Comparison of ENCODE assay signal across 17 cellular contexts in the genomic region with DNA sequence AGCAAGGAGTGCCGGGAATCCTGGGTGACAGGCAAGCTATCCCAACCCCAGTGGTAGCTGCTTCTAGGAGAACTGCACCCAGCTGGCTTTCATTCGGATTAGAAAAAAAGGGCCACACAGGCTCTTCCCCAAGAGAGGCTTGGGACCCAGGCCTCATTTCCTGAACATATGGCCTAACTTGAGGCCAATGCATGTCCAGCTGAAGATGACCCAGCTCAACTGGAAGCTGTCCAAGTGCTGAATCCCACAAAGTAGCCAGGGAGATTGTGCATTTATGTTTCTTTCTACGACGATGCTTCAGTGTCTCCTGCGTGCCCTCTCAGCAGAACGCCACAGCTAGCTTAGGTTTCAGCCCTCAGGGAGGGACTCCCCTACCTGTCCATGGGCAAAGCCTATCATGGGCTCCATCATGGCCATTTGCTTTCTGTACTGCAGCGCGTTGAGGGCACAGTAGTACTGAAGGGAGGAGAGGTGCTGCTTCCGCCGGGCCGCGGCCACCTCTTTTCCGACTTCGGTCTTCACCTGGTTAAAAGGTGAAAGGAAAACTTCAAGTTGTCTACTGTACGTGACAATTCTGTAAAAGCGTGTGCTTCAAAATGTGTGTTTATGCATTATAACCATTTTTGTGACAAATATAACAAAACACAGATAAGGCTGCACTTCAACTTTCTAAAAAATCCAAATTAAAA. TPM values are rescaled to one million over a fixed set of nuclear protein-coding genes. Genes with fewer than 3 reads are reported as not detected.
DNase-seq lines count a peak whose midpoint lies in the region; ATAC-seq, FAIRE-seq and TF ChIP-seq lines count a peak whose summit lies in the region.
"Had no signal": no experiment of that assay in that cellular context is flagged by ENCODE, and none has a peak within 500 bp of the region (broad histone marks: within the 10 kb centered on the region; RNA-seq: fewer than 3 reads in every experiment).

No MANE protein-coding gene starts in this region.

- CTCF ChIA-PET in K562 (lab: Yijun Ruan, JAX; ENCODE audit: low intra/inter-chr PET ratio): no interaction called here

- no peak for TF ChIP-seq EP300 in K562 (IDR thresholded peaks at IDR 0.05; ENCODE audit: low read length)

- H3K27me3 ChIP-seq in K562 (ENCODE audit: control insufficient read depth in 2 of 2, insufficient read depth in 2 of 2, low read length in 2 of 2) (no peaks in the 10 kb centered on the region), BE2C (no peaks in the 10 kb centered on the region)
- H3K27me3 ChIP-seq: BLaER1 treated with 17β-estradiol and CSF1 and Interleukin-3, amounts not matched to agents 10 nM and 100 nM had no signal

- TF ChIP-seq CTCF in HFFc6 (IDR thresholded peaks at IDR 0.05) (no peak), K562 (IDR thresholded peaks at IDR 0.05 in 2 of 3, conservative IDR thresholded peaks at IDR 0.05 in 1 of 3; ENCODE audit: insufficient read depth in 2 of 3, low read depth in 1 of 3, low read length in 3 of 3) (no peak), GM10266 (IDR thresholded peaks at IDR 0.05; ENCODE audit: control insufficient read depth, insufficient read depth, low read depth, missing control alignments) (no peak), BE2C (IDR thresholded peaks at IDR 0.05; ENCODE audit: low read depth, low read length) (no peak)

- WGBS in K562 (ENCODE audit: insufficient coverage, low coverage, missing lambda C conversion rate): 81% methylated on average over 16 of the region's 16 CpGs

- H3K27ac Mint-ChIP-seq in HFFc6: peak overlapping the region; percentile 97
- H3K27ac Mint-ChIP-seq: CD8-positive, alpha-beta T cell had no signal

- intact Hi-C loops in K562 (cut with micrococcal nuclease): no loop called here

- H3K27ac ChIP-seq in K562 (ENCODE audit: extremely low read depth, low read depth, low read length): no peak overlapping the region
- H3K27ac ChIP-seq: BLaER1 treated with 17β-estradiol and CSF1 and Interleukin-3, amounts not matched to agents 10 nM and 100 nM; KMS-11 had no signal

- peaks cover 5% of the 10 kb centered on the region; the same call in 2 of the 3 replicates for H3K36me3 ChIP-seq in K562 (ENCODE audit: control insufficient read depth, insufficient read depth, low read length)
- H3K36me3 ChIP-seq in BE2C: no peaks in the 10 kb centered on the region; the same call in 1 of the 2 replicates

- H4K20me1 ChIP-seq in K562 (replicated peaks; ENCODE audit: control insufficient read depth, insufficient read depth, low read length): no peaks in the 10 kb centered on the region; the same call in 1 of the 2 replicates

- H3K9me3 ChIP-seq in K562 (replicated peaks; ENCODE audit: control insufficient read depth, insufficient read depth, low read depth, low read length) (no peaks in the 10 kb centered on the region), BE2C (no peaks in the 10 kb centered on the region)
- H3K9me3 ChIP-seq: BLaER1 treated with 17β-estradiol and CSF1 and Interleukin-3, amounts not matched to agents 10 nM and 100 nM; HAP-1 had no signal

- BruUV-seq in K562 (replicated peaks; lab: Mats Ljungman, UMichigan): no TSS peak

- H3K9ac ChIP-seq in K562 (ENCODE audit: insufficient read depth in 1 of 2, low read depth in 2 of 2, low read length in 2 of 2): no peak overlapping the region
- H3K9ac ChIP-seq: BLaER1 treated with 17β-estradiol and CSF1 and Interleukin-3, amounts not matched to agents 10 nM and 100 nM; KMS-11 had no signal

- H3K79me2 ChIP-seq in K562 (ENCODE audit: control insufficient read depth, insufficient read depth, low read length): no peaks in the 10 kb centered on the region

- H3K4me2 ChIP-seq in K562 (ENCODE audit: insufficient read depth, low read length): no peak overlapping the region
- H3K4me2 ChIP-seq: BLaER1 treated with 17β-estradiol and CSF1 and Interleukin-3, amounts not matched to agents 10 nM and 100 nM; KMS-11 had no signal

- DNase-seq in GM03348 (ENCODE audit: low spot score) (peak; percentile 16), HFFc6 (no peak), K562 (ENCODE audit: extremely low read depth in 1 of 4, low spot score in 3 of 4) (no peak), islet precursor cell (peak; percentile 49), GM10266 (ENCODE audit: extremely low spot score) (no peak), BE2C (no peak)
- no peak for DNase-seq in activated effector memory CD4-positive, alpha-beta T cell treated with anti-CD3 and anti-CD28 coated beads, Interleukin-2, amount 50 U/mL, for 16 hours
- DNase-seq: CD8-positive, alpha-beta T cell; MV-4-11; NCI-H187 treated with DMSO at 0.1 percent for 48 hours; NCI-H226; NCI-H524; NCI-H82; PC-3 had no signal

- H3K4me3 Mint-ChIP-seq in HFFc6: no peak overlapping the region; the same call in 1 of the 2 replicates
- H3K4me3 Mint-ChIP-seq: CD8-positive, alpha-beta T cell had no signal

- H3K4me3 ChIP-seq in K562: no peak overlapping the region
- no peak overlapping the region for H3K4me3 ChIP-seq in BE2C (ENCODE audit: low read depth, low read length)
- H3K4me3 ChIP-seq: BLaER1 treated with 17β-estradiol and CSF1 and Interleukin-3, amounts not matched to agents 10 nM and 100 nM; HAP-1 had no signal

- POLR2A ChIA-PET in K562 (lab: Yijun Ruan, JAX): interaction anchor here (1.1 kb wide), 1 partner anchor 23 kb away, joined by 3 read pairs; no protein-coding TSS in a partner anchor

- in situ Hi-C loops in K562 (cut with MboI): no loop called here

- no peak overlapping the region for H2AFZ ChIP-seq in K562 (ENCODE audit: low read depth, low read length)

- H3K27me3 Mint-ChIP-seq in HFFc6 (ENCODE audit: insufficient read depth): peaks cover 6% of the 10 kb centered on the region

- no peak for TF ChIP-seq RAD21 in K562 (CRISPR knock-in tag; conservative IDR thresholded peaks at IDR 0.05 in 1 of 2, IDR thresholded peaks at IDR 0.05 in 1 of 2)

- H3K4me1 Mint-ChIP-seq in HFFc6 (ENCODE audit: low read depth): peaks cover 86% of the 10 kb centered on the region

- H3K9me1 ChIP-seq in K562 (ENCODE audit: control insufficient read depth, insufficient read depth, low read length): no peaks in the 10 kb centered on the region

- H3K4me1 ChIP-seq in K562 (replicated peaks in 1 of 2; ENCODE audit: control insufficient read depth in 2 of 2, insufficient read depth in 2 of 2, low read length in 2 of 2) (no peaks in the 10 kb centered on the region), BE2C (no peaks in the 10 kb centered on the region)
- H3K4me1 ChIP-seq: HAP-1 had no signal

- H3K36me3 Mint-ChIP-seq in HFFc6 (ENCODE audit: low read depth): peaks cover 84% of the 10 kb centered on the region

- no peak for ATAC-seq in K562
- ATAC-seq: CD8-positive, alpha-beta T cell; PC-3 had no signal

- TF ChIP-seq POLR2A in K562 (conservative IDR thresholded peaks at IDR 0.05): no peak

- FAIRE-seq in K562 (lab: Jason Lieb, UNC): no peak

- H3K9me3 Mint-ChIP-seq in HFFc6: no peaks in the 10 kb centered on the region
- H3K9me3 Mint-ChIP-seq: CD8-positive, alpha-beta T cell had no signal

TF ChIP-seq in K562, 482 proteins besides CTCF, POLR2A, EP300 and RAD21:
- TF ChIP-seq ZNF121 (CRISPR knock-in tag; conservative IDR thresholded peaks at IDR 0.05) (no peak), EHMT2 (IDR thresholded peaks at IDR 0.05) (peak; percentile 42; the same call in 1 of the 2 replicates)

RNA-seq across cellular contexts. Expression of a gene that starts 29.1 kb away (rescaled TPM):
- total RNA-seq in HFFc6 (2021; fragmentation: NEBNext Ultra II Directional; extraction: Animal tissue kit (Norgen Biotek cat#: 25700)): 10 to 100 TPM; 67.9 to 98.4 (median 87.8) TPM
- 36.5 and 49.4 TPM in 2 replicates for total RNA-seq in K562 (2011; cell fraction: chromatin; rRNA removed; ENCODE audit: low replicate concordance)
- total RNA-seq in K562 (2011; cell fraction: nucleolus; rRNA removed): 18.5 and 19.7 TPM in 2 replicates
- 26.7 and 27.6 TPM in 2 replicates for total RNA-seq in K562 (2011; cell fraction: nucleoplasm; rRNA removed)
- total RNA-seq in K562 (2014; rRNA removed): 3.8 and 5.2 TPM in 2 replicates
- 8.2 and 8.5 TPM in 2 replicates for total RNA-seq in K562 (2014; rRNA removed; fragmentation: Illumina TruSeq; extraction: Trizol)
- total RNA-seq in K562 (2015; rRNA removed; fragmentation: Illumina TruSeq; extraction: Trizol): 6.7 and 9.0 TPM in 2 replicates
- total RNA-seq in K562 (2021): 7.5 and 8.0 TPM in 2 replicates
- 11.4 and 14.4 TPM in 2 replicates for polyA plus RNA-seq in K562 (2011; rRNA removed)
- polyA plus RNA-seq in K562 (2011; cell fraction: cytosol; rRNA removed): 2.9 and 4.0 TPM in 2 replicates
- polyA plus RNA-seq in K562 (2011; cell fraction: nucleus; rRNA removed): 17.1 and 23.1 TPM in 2 replicates
- 4.4 and 9.0 TPM in 2 replicates for polyA plus RNA-seq in K562 (2012)
- 7.8 and 13.6 TPM in 2 replicates for polyA plus RNA-seq in K562 (2014; fragmentation: Illumina TruSeq; extraction: Trizol)
- polyA plus RNA-seq in K562 (2014; fragmentation: Nextera tagmentation; extraction: Ambion mirVana): 1 to 10 TPM; 2.1 to 3.3 TPM
- 8.6 and 8.9 TPM in 2 replicates for polyA plus RNA-seq in K562 (2014; rRNA removed)
- polyA minus RNA-seq in K562 (2011; rRNA and poly(A)+ RNA removed): 12.3 and 13.4 TPM in 2 replicates
- polyA minus RNA-seq in K562 (2011; cell fraction: cytosol; rRNA and poly(A)+ RNA removed): 3.7 and 4.1 TPM in 2 replicates
- polyA minus RNA-seq in K562 (2011; cell fraction: nucleus; rRNA and poly(A)+ RNA removed): 13.3 and 16.4 TPM in 2 replicates
- 11.8 TPM for polyA plus RNA-seq in BE2C (2012; ENCODE audit: insufficient read depth, insufficient read length, low read depth)

Comparison
In these comparisons a context has a peak if more than half of its experiments do, and no peak if none do; other contexts are left out.
1. DNase-seq: peak in GM03348 (single experiment) and islet precursor cell (single experiment); none in HFFc6 (single experiment), K562 (0 of 4), GM10266 (single experiment), activated effector memory CD4-positive, alpha-beta T cell treated with anti-CD3 and anti-CD28 coated beads, Interleukin-2, amount 50 U/mL, for 16 hours (single experiment) and BE2C (single experiment).